Comparison of ENCODE assay signal across 9 cellular contexts in the genomic region with DNA sequence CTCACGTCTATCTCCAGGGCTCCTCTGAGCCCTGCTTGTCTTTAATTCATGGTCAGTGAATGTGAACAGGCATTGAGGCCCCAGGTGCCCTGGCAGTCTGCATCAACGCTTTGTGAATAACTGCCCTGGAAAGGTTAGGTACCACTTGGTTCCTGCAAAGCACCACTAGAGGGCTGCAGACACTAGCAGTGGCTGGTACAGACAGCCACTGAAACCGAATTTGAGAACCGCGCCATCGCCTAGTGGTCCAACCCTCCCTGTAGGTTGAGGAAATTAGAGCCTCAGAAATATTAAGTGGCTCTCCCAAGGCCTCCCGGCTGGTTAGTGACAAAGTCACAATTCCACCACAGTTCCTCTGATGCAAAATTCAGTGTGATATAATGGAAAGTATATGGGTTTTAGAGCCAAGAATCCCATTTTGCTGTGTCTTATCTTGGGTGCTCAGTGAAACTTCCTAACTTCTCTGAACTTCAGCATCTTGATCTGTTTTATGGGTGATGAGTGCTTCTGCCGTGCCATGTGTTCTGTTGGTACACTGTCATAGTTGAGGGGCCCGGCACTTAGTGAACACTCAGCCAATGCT. TPM values are rescaled to one million over a fixed set of nuclear protein-coding genes. Genes with fewer than 3 reads are reported as not detected.
DNase-seq lines count a peak whose midpoint lies in the region; ATAC-seq and TF ChIP-seq lines count a peak whose summit lies in the region.
"Had no signal": no experiment of that assay in that cellular context is flagged by ENCODE, and none has a peak within 500 bp of the region (broad histone marks: within the 10 kb centered on the region; RNA-seq: fewer than 3 reads in every experiment).

No MANE protein-coding gene starts in this region.

- intact Hi-C loops in CD8-positive, alpha-beta T cell (cut with DNase I, micrococcal nuclease) = loop anchor here (1.0 kb wide), 6 partner anchors 104 to 397 kb away; no protein-coding TSS in a partner anchor
- intact Hi-C loops in natural killer cell (cut with micrococcal nuclease) = loop anchor here (1.0 to 2.0 kb wide), 4 partner anchors 132 to 397 kb away; no protein-coding TSS in a partner anchor

- no peak overlapping the region for H3K9ac ChIP-seq in NT2/D1 (ENCODE audit: insufficient read length, low read depth)

- TF ChIP-seq POLR2A in erythroblast (IDR thresholded peaks at IDR 0.05; ENCODE audit: low read length) = no peak

- no peaks in the 10 kb centered on the region for H3K9me3 Mint-ChIP-seq in CD8-positive, alpha-beta T cell
- no peaks in the 10 kb centered on the region for H3K9me3 Mint-ChIP-seq in natural killer cell
- H3K9me3 Mint-ChIP-seq: T-helper 1 cell treated with Interleukin-12 subunit alpha and Interleukin-12 subunit beta and Interleukin-4 antibody, amounts not matched to agents 30 μg/mL and 1 μg/mL, for 36 hours had no signal

- H3K4me1 Mint-ChIP-seq in CD8-positive, alpha-beta T cell (ENCODE audit: low read depth) = peaks cover 4% of the 10 kb centered on the region
- H3K4me1 Mint-ChIP-seq in natural killer cell = no peaks in the 10 kb centered on the region

- POLR2A ChIA-PET in CD8-positive, alpha-beta T cell (lab: Charles Lee) = no interaction called here

- H3K27me3 ChIP-seq in CD8-positive, alpha-beta T cell (ENCODE audit: insufficient read depth, low read length) = no peaks in the 10 kb centered on the region
- no peaks in the 10 kb centered on the region for H3K27me3 ChIP-seq in NT2/D1 (ENCODE audit: insufficient read depth, insufficient read length)

- DNase-seq in CD8-positive, alpha-beta T cell = peak; percentile 31 to 76 (median 71)
- peak; percentile 16 for DNase-seq in HS-5 (ENCODE audit: low read depth)
- peak; percentile 83 for DNase-seq in NT2/D1 (ENCODE audit: low read depth, low spot score)
- peak; percentile 70 for DNase-seq in activated CD8-positive, alpha-beta memory T cell treated with anti-CD3 and anti-CD28 coated beads, Interleukin-2, amount 50 U/mL, for 4 hours
- peak; percentile 60 to 65 for DNase-seq in erythroblast (lab: John Stamatoyannopoulos, UW)
- DNase-seq in natural killer cell = peak; percentile 48
- DNase-seq in stimulated activated naive CD4-positive, alpha-beta T cell treated with Interleukin-2 at 50 U/mL for 16 hours (lab: John Stamatoyannopoulos, UW) = peak; percentile 61

- H3K9me3 ChIP-seq in CD8-positive, alpha-beta T cell (ENCODE audit: low read length) = no peaks in the 10 kb centered on the region
- no peaks in the 10 kb centered on the region for H3K9me3 ChIP-seq in NT2/D1 (ENCODE audit: insufficient read depth, low read length)

- peak; percentile 96 for TF ChIP-seq CTCF in CD8-positive, alpha-beta T cell (IDR thresholded peaks at IDR 0.05)
- TF ChIP-seq CTCF in natural killer cell (IDR thresholded peaks at IDR 0.05) = peak; percentile 87

- H3K4me1 ChIP-seq in CD8-positive, alpha-beta T cell (ENCODE audit: insufficient read depth, low read length) = no peaks in the 10 kb centered on the region
- H3K4me1 ChIP-seq in NT2/D1 (ENCODE audit: insufficient read depth, insufficient read length) = no peaks in the 10 kb centered on the region

- H3K4me3 Mint-ChIP-seq in CD8-positive, alpha-beta T cell = no peak overlapping the region
- H3K4me3 Mint-ChIP-seq in natural killer cell = no peak overlapping the region
- H3K4me3 Mint-ChIP-seq: T-helper 1 cell treated with Interleukin-12 subunit alpha and Interleukin-12 subunit beta and Interleukin-4 antibody, amounts not matched to agents 30 μg/mL and 1 μg/mL, for 36 hours had no signal

- H3K36me3 ChIP-seq in CD8-positive, alpha-beta T cell (ENCODE audit: insufficient read depth, low read length) = no peaks in the 10 kb centered on the region
- no peaks in the 10 kb centered on the region for H3K36me3 ChIP-seq in NT2/D1 (ENCODE audit: insufficient read depth, insufficient read length, low read length)

- H3K27ac ChIP-seq in CD8-positive, alpha-beta T cell (ENCODE audit: low read depth, low read length) = no peak overlapping the region

- H3K36me3 Mint-ChIP-seq in CD8-positive, alpha-beta T cell = no peaks in the 10 kb centered on the region
- H3K36me3 Mint-ChIP-seq in natural killer cell = no peaks in the 10 kb centered on the region

- no peak overlapping the region for H3K4me3 ChIP-seq in CD8-positive, alpha-beta T cell (ENCODE audit: low read depth, low read length)
- no peak overlapping the region for H3K4me3 ChIP-seq in NT2/D1 (ENCODE audit: insufficient read length, low read depth)

- CTCF ChIA-PET in CD8-positive, alpha-beta T cell (lab: Charles Lee) = interaction anchor here (0.8 to 2.9 kb wide), 8 partner anchors 8 to 154 kb away, joined by 3 to 17 read pairs (median 3); no protein-coding TSS in a partner anchor

- ATAC-seq in CD8-positive, alpha-beta T cell = peak; percentile 96
- ATAC-seq in GM19397 (IDR thresholded peaks at IDR 0.05; ENCODE audit: unreplicated experiment) = peak; percentile 83
- peak; percentile 88 to 100 (median 99) for ATAC-seq in natural killer cell

- H3K27ac Mint-ChIP-seq in CD8-positive, alpha-beta T cell = no peak overlapping the region
- no peak overlapping the region for H3K27ac Mint-ChIP-seq in natural killer cell
- H3K27ac Mint-ChIP-seq: T-helper 1 cell treated with Interleukin-12 subunit alpha and Interleukin-12 subunit beta and Interleukin-4 antibody, amounts not matched to agents 30 μg/mL and 1 μg/mL, for 36 hours had no signal

- peaks cover 9% of the 10 kb centered on the region for H3K27me3 Mint-ChIP-seq in CD8-positive, alpha-beta T cell (ENCODE audit: low read depth)
- peaks cover 11 to 13% of the 10 kb centered on the region in 2 donors for H3K27me3 Mint-ChIP-seq in natural killer cell (ENCODE audit: low read depth in 2 of 2)

RNA-seq across cellular contexts. Expression of a gene that starts 46.2 kb away (rescaled TPM):
- total RNA-seq in CD8-positive, alpha-beta T cell = 10 to 100 TPM in 1 of 2 experiments, 1 to 10 TPM in 1; 7.8 to 10.2 TPM
- total RNA-seq in natural killer cell = 10 to 100 TPM; 11.0 to 21.1 (median 13.5) TPM

Comparison
In these comparisons a context has a peak if more than half of its experiments do, and no peak if none do; other contexts are left out.
1. DNase-seq: peak in every context shown above with its lines; median percentile 83 in NT2/D1; 71 in CD8-positive, alpha-beta T cell; 70 in activated CD8-positive, alpha-beta memory T cell treated with anti-CD3 and anti-CD28 coated beads, Interleukin-2, amount 50 U/mL, for 4 hours; 62 in erythroblast; 61 in stimulated activated naive CD4-positive, alpha-beta T cell treated with Interleukin-2 at 50 U/mL for 16 hours; 48 in natural killer cell; 16 in HS-5.